Comparison of ENCODE assay signal across 15 cellular contexts in genomic region chr2:152050345-152050744, GRCh38. TPM values are rescaled to one million over a fixed set of nuclear protein-coding genes. Genes with fewer than 3 reads are reported as not detected.
"Had no signal": no experiment of that assay in that cellular context is flagged by ENCODE, and none has a peak within 500 bp of the region (broad histone marks: within the 10 kb centered on the region; RNA-seq: fewer than 3 reads in every experiment).

No MANE protein-coding gene starts in this region.

- H3K36me3 ChIP-seq: left ventricle myocardium inferior, thyroid gland had no signal

- H3K4me1 Mint-ChIP-seq: neural crest cell had no signal

- H3K4me2 ChIP-seq: hepatocyte had no signal

- H3K4me3 Mint-ChIP-seq: activated CD4-positive, alpha-beta T cell treated with anti-CD3 and anti-CD28 coated beads, Interleukin-2, amount 10 ng/mL, durations not matched to agents 7 days and 5 days; activated CD8-positive, alpha-beta T cell treated with anti-CD3 and anti-CD28 coated beads, Interleukin-2, amount 10 ng/mL, durations not matched to agents 7 days and 5 days; activated naive CD4-positive, alpha-beta T cell treated with anti-CD3 and anti-CD28 coated beads for 36 hours; activated T-cell treated with anti-CD3 and anti-CD28 coated beads, Interleukin-2, amount 50 U/mL, for 4 hours; effector memory CD8-positive, alpha-beta T cell; neural crest cell had no signal

- H3K27ac Mint-ChIP-seq: activated CD4-positive, alpha-beta T cell treated with anti-CD3 and anti-CD28 coated beads, Interleukin-2, amount 10 ng/mL, durations not matched to agents 7 days and 5 days; activated CD8-positive, alpha-beta T cell treated with anti-CD3 and anti-CD28 coated beads, Interleukin-2, amount 10 ng/mL, durations not matched to agents 7 days and 5 days; activated naive CD4-positive, alpha-beta T cell treated with anti-CD3 and anti-CD28 coated beads for 36 hours; effector memory CD8-positive, alpha-beta T cell; progenitor cell of endocrine pancreas had no signal

- H3K9me3 Mint-ChIP-seq: activated CD4-positive, alpha-beta T cell treated with anti-CD3 and anti-CD28 coated beads, Interleukin-2, amount 10 ng/mL, durations not matched to agents 7 days and 5 days; activated naive CD4-positive, alpha-beta T cell treated with anti-CD3 and anti-CD28 coated beads for 36 hours; activated T-cell treated with anti-CD3 and anti-CD28 coated beads, Interleukin-2, amount 50 U/mL, for 4 hours; effector memory CD8-positive, alpha-beta T cell; neural crest cell; stimulated activated naive B cell treated with anti-CD40 and anti-IgM and Interleukin-4, amounts not matched to agents 10 μg/mL and 1 μg/mL and 100 μg/mL, for 72 hours had no signal

- H3K27me3 ChIP-seq: body of pancreas, hepatocyte, thyroid gland had no signal

- H3K27me3 Mint-ChIP-seq: stimulated activated naive B cell treated with anti-CD40 and anti-IgM and Interleukin-4, amounts not matched to agents 10 μg/mL and 1 μg/mL and 100 μg/mL, for 72 hours had no signal

- DNase-seq: activated CD4-positive, alpha-beta T cell treated with anti-CD3 and anti-CD28 coated beads, Interleukin-2, amount 10 ng/mL, durations not matched to agents 7 days and 5 days; activated CD8-positive, alpha-beta T cell treated with anti-CD3 and anti-CD28 coated beads, Interleukin-2, amount 10 ng/mL, durations not matched to agents 7 days and 5 days; activated naive CD4-positive, alpha-beta T cell treated with anti-CD3 and anti-CD28 coated beads for 36 hours; activated T-cell treated with anti-CD3 and anti-CD28 coated beads, Interleukin-2, amount 50 U/mL, for 4 hours; body of pancreas; effector memory CD8-positive, alpha-beta T cell; foreskin fibroblast; left ventricle myocardium inferior; mammary epithelial cell; stimulated activated naive B cell treated with anti-CD40 and anti-IgM and Interleukin-4, amounts not matched to agents 10 μg/mL and 1 μg/mL and 100 μg/mL, for 72 hours; thyroid gland had no signal

- H3K4me3 ChIP-seq: body of pancreas, hepatocyte, left ventricle myocardium inferior, thyroid gland had no signal

- ATAC-seq: activated CD4-positive, CD25-positive, alpha-beta regulatory T cell treated with anti-CD3 and anti-CD28 coated beads, Interleukin-2, amount 50 U/mL, for 24 hours; activated CD8-positive, alpha-beta T cell treated with anti-CD3 and anti-CD28 coated beads, Interleukin-2, amount 10 ng/mL, durations not matched to agents 7 days and 5 days; activated T-cell treated with anti-CD3 and anti-CD28 coated beads, Interleukin-2, amount 50 U/mL, for 4 hours; body of pancreas; effector memory CD8-positive, alpha-beta T cell had no signal

- H3K9me3 ChIP-seq: body of pancreas, left ventricle myocardium inferior, thyroid gland had no signal

- H2AFZ ChIP-seq: hepatocyte had no signal

- H3K4me1 ChIP-seq: body of pancreas, left ventricle myocardium inferior, thyroid gland had no signal

- H3K27ac ChIP-seq: body of pancreas, hepatocyte, left ventricle myocardium inferior, thyroid gland had no signal

- H3K79me2 ChIP-seq: hepatocyte had no signal

RNA-seq across cellular contexts. Expression of gene CACNB4, which starts 48.5 kb away (rescaled TPM):
- polyA plus RNA-seq: mammary epithelial cell had no signal
